Comparison of ENCODE assay signal across 1 cellular context in genomic region chr18:68426731-68427315, GRCh38.
TF ChIP-seq lines count a peak whose summit lies in the region.

No MANE protein-coding gene starts in this region.

TF ChIP-seq in IMR-90, 13 proteins besides CTCF, POLR2A, EP300 and RAD21 (continued from another document):
- TF ChIP-seq ELK1 (IDR thresholded peaks at IDR 0.05; ENCODE audit: borderline replicate concordance, low read depth, low read length) (no peak), CEBPB (IDR thresholded peaks at IDR 0.05; ENCODE audit: low read depth, low read length) (no peak), MXI1 (IDR thresholded peaks at IDR 0.05; ENCODE audit: borderline replicate concordance, low read depth, low read length) (no peak), MAZ (IDR thresholded peaks at IDR 0.05; ENCODE audit: borderline replicate concordance, low read depth, low read length) (no peak), CHD1 (IDR thresholded peaks at IDR 0.05; ENCODE audit: low read depth, low read length) (no peak), RCOR1 (IDR thresholded peaks at IDR 0.05; ENCODE audit: insufficient replicate concordance, low read length) (no peak), SMC3 (IDR thresholded peaks at IDR 0.05; ENCODE audit: low read depth, low read length) (no peak), BHLHE40 (IDR thresholded peaks at IDR 0.05; ENCODE audit: low read depth, low read length) (no peak), FOS (IDR thresholded peaks at IDR 0.05; ENCODE audit: low read depth, low read length) (no peak), MAFK (IDR thresholded peaks at IDR 0.05; ENCODE audit: low read depth, low read length) (no peak), NFE2L2 (IDR thresholded peaks at IDR 0.05; ENCODE audit: low read depth, low read length) (no peak), USF2 (IDR thresholded peaks at IDR 0.05; ENCODE audit: low read depth, low read length) (no peak)
